ENCODE assay signal across 16 cellular contexts in the genomic region with DNA sequence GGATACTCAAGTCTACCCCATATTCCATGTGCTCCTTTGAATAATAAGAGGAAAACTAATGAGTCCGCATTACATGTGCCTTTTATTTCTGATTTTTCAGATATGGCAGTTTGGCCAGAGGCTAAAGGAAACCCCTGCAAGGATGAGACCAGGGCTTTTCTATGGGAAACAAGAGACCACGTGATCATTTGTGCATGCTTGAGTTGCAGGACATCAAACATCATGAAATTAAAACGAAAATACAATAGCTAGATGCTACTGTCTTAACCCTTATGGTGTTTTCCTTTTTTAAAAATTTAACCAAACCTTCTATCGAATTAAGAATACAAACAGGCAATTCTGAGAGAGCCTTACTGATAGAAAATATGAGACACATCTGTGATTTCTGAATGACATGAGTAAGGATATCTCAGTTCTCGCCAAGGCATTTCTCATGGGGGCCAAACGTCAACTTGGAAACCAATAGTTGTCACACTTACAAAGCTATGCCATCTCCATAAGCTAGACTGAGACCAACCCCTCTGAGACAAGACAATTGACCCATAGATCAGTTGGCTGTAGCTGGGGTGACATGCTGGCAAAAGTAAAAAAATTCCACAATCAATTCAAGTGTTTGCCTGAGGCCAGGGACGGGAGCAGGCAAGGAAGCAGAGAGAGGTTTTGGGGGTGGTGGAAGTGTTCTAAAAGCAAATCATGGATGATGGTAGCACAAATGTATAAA. TPM values are rescaled to one million over a fixed set of nuclear protein-coding genes. Genes with fewer than 3 reads are reported as not detected.
DNase-seq lines count a peak whose midpoint lies in the region; ATAC-seq, FAIRE-seq and TF ChIP-seq lines count a peak whose summit lies in the region.
"Had no signal": no experiment of that assay in that cellular context is flagged by ENCODE, and none has a peak within 500 bp of the region (broad histone marks: within the 10 kb centered on the region; RNA-seq: fewer than 3 reads in every experiment).

No MANE protein-coding gene starts in this region.

- peak overlapping the region; percentile 91 to 92 for H3K27ac Mint-ChIP-seq in natural killer cell treated with Interleukin-12 subunit alpha and Interleukin-12 subunit beta and Interleukin-15 and Interleukin-18, amount 100 ng/mL, for 72 hours

- H2BK15ac ChIP-seq in IMR-90 (ENCODE audit: low read depth, low read length) = peak overlapping the region; percentile 55; the same call in 1 of the 3 replicates

- peak overlapping the region; percentile 55 for H2AFZ ChIP-seq in IMR-90 (replicated peaks; ENCODE audit: low read length, poor library complexity)
- no peak overlapping the region for H2AFZ ChIP-seq in smooth muscle cell (ENCODE audit: low read depth)

- H3K9ac ChIP-seq in IMR-90 (ENCODE audit: low read depth, low read length) = peak overlapping the region; percentile 30
- H3K9ac ChIP-seq in smooth muscle cell (ENCODE audit: low read depth) = no peak overlapping the region

- POLR2A ChIA-PET in IMR-90 (lab: Charles Lee; ENCODE audit: unreplicated experiment) = no interaction called here

- H3K23ac ChIP-seq in IMR-90 (ENCODE audit: low read depth, low read length) = peak overlapping the region; percentile 83; the same call in 1 of the 2 replicates

- WGBS in IMR-90 (ENCODE audit: extremely low coverage in 2 of 2, insufficient read length in 1 of 2), 2 experiments = no CpG with 5 or more reads among the region's 7 CpGs
- 92% methylated on average over 7 of the region's 7 CpGs for WGBS in smooth muscle cell (ENCODE audit: low lambda C conversion rate)

- BruUV-seq in IMR-90 (replicated peaks; lab: Mats Ljungman, UMichigan) = no TSS peak

- peak overlapping the region; percentile 75 for H2BK5ac ChIP-seq in IMR-90 (ENCODE audit: low read depth, low read length, poor library complexity, severe bottlenecking)

- H3K9me1 ChIP-seq in IMR-90 (ENCODE audit: insufficient read depth, low read length) = no peaks in the 10 kb centered on the region; the same call in 1 of the 2 replicates

- H3K4me2 ChIP-seq in IMR-90 (ENCODE audit: low read depth, low read length) (peak overlapping the region; percentile 71), smooth muscle cell (no peak overlapping the region)
- H3K4me2 ChIP-seq: A549 had no signal

- peak overlapping the region; percentile 93 for H3K14ac ChIP-seq in IMR-90 (replicated peaks; ENCODE audit: low read depth, low read length)

- H3K36me3 ChIP-seq in IMR-90 (ENCODE audit: control insufficient read depth, insufficient read depth, low read length) = no peaks in the 10 kb centered on the region
- no peaks in the 10 kb centered on the region for H3K36me3 ChIP-seq in smooth muscle cell (ENCODE audit: low read depth)
- H3K36me3 ChIP-seq: thoracic aorta had no signal

- H4K91ac ChIP-seq in IMR-90 (ENCODE audit: insufficient read depth, low read depth, low read length) = peak overlapping the region; percentile 87

- peak overlapping the region; percentile 95 for H2BK120ac ChIP-seq in IMR-90 (ENCODE audit: low read depth, low read length)

- peak overlapping the region; percentile 81 for H3K4me3 Mint-ChIP-seq in natural killer cell treated with Interleukin-12 subunit alpha and Interleukin-12 subunit beta and Interleukin-15 and Interleukin-18, amount 100 ng/mL, for 72 hours

- in situ Hi-C loops in IMR-90 (cut with MboI; ENCODE audit: low sequenced_read_pairs) = no loop called here

- peaks cover 0 to 14% of the 10 kb centered on the region in 2 experiments; a peak in 3 of 4 replicates for H3K79me1 ChIP-seq in IMR-90 (ENCODE audit: low read depth in 1 of 2, low read length in 2 of 2)

- no peak for TF ChIP-seq RAD21 in IMR-90 (IDR thresholded peaks at IDR 0.05; ENCODE audit: low read length)

- H3K4me1 ChIP-seq in IMR-90 (ENCODE audit: control insufficient read depth, insufficient read depth, low read length) (peaks cover 16% of the 10 kb centered on the region), smooth muscle cell (ENCODE audit: low read depth) (peaks cover 7% of the 10 kb centered on the region)
- H3K4me1 ChIP-seq: A549 had no signal

- TF ChIP-seq POLR2A in IMR-90 (IDR thresholded peaks at IDR 0.05; ENCODE audit: low read depth, low read length) = no peak
- no peak for TF ChIP-seq POLR2A in H54 (IDR thresholded peaks at IDR 0.05; ENCODE audit: low read depth, low read length)

- H3K4me1 Mint-ChIP-seq in natural killer cell treated with Interleukin-12 subunit alpha and Interleukin-12 subunit beta and Interleukin-15 and Interleukin-18, amount 100 ng/mL, for 72 hours (ENCODE audit: low read depth in 2 of 2) = peaks cover 70% of the 10 kb centered on the region in 2 donors

- no peak overlapping the region for H2AK9ac ChIP-seq in IMR-90 (replicated peaks; ENCODE audit: low read depth, low read length, poor library complexity)

- H3K4me3 ChIP-seq in IMR-90 (ENCODE audit: insufficient read depth, low read depth, low read length) (no peak overlapping the region), smooth muscle cell (no peak overlapping the region)
- H3K4me3 ChIP-seq: A549, thoracic aorta had no signal

- DNase-seq in activated CD4-positive, CD25-positive, alpha-beta regulatory T cell treated with anti-CD3 and anti-CD28 coated beads, Interleukin-2, amount 50 U/mL, for 72 hours = no peak
- DNase-seq in IMR-90 (no peak), amniotic stem cell (lab: John Stamatoyannopoulos, UW) (no peak), H54 (ENCODE audit: insufficient read length, low spot score) (no peak), smooth muscle cell (lab: John Stamatoyannopoulos, UW; ENCODE audit: unreplicated experiment) (no peak)
- DNase-seq in activated naive CD4-positive, alpha-beta T cell treated with anti-CD3 and anti-CD28 coated beads, Interleukin-2, amount 50 U/mL, for 16 hours = peak; percentile 29
- no peak for DNase-seq in natural killer cell treated with Interleukin-12 subunit alpha and Interleukin-12 subunit beta and Interleukin-15 and Interleukin-18, amount 100 ng/mL, for 72 hours (ENCODE audit: low spot score)
- DNase-seq: activated gamma-delta T cell treated with Interleukin-2 at 50 U/mL for 16 hours, erythroblast, hypothalamus, left ventricle myocardium superior, NCI-H1694 treated with DMSO at 0.1 percent for 48 hours, SIG-M5 had no signal

- ATAC-seq in activated CD4-positive, CD25-positive, alpha-beta regulatory T cell treated with anti-CD3 and anti-CD28 coated beads, Interleukin-2, amount 50 U/mL, for 24 hours = peak; percentile 45 to 48
- peak; percentile 47; the same call in 1 of the 2 replicates for ATAC-seq in IMR-90 (ENCODE audit: low read depth)
- peak in 1 of 2 donors; percentile 35 for ATAC-seq in natural killer cell treated with Interleukin-12 subunit alpha and Interleukin-12 subunit beta and Interleukin-15 and Interleukin-18, amount 100 ng/mL, for 72 hours
- ATAC-seq: A549, left ventricle myocardium superior had no signal

- peak overlapping the region; percentile 94 for H2BK20ac ChIP-seq in IMR-90 (ENCODE audit: low read depth, low read length)

- CTCF ChIA-PET in IMR-90 (lab: Yijun Ruan, JAX) = interaction anchor here (1.8 to 2.5 kb wide), 2 partner anchors 27 to 108 kb away, joined by 7 to 12 read pairs; no protein-coding TSS in a partner anchor

- H4K20me1 ChIP-seq in IMR-90 (ENCODE audit: insufficient read depth, low read length) (no peaks in the 10 kb centered on the region), smooth muscle cell (ENCODE audit: low read depth) (no peaks in the 10 kb centered on the region)

- no peaks in the 10 kb centered on the region for H3F3A ChIP-seq in smooth muscle cell (ENCODE audit: low read depth)

- peak overlapping the region; percentile 94 for H3K4ac ChIP-seq in IMR-90 (ENCODE audit: low read depth, low read length)

- peak overlapping the region; percentile 29 to 93 for H4K8ac ChIP-seq in IMR-90 (ENCODE audit: low read depth in 2 of 2, low read length in 2 of 2)

- no peaks in the 10 kb centered on the region for H3K27me3 Mint-ChIP-seq in natural killer cell treated with Interleukin-12 subunit alpha and Interleukin-12 subunit beta and Interleukin-15 and Interleukin-18, amount 100 ng/mL, for 72 hours

- H3K27ac ChIP-seq in IMR-90 (ENCODE audit: insufficient read depth, low read length) = peak overlapping the region; percentile 78
- H3K27ac ChIP-seq in smooth muscle cell (ENCODE audit: low read depth) = no peak overlapping the region
- H3K27ac ChIP-seq: A549, thoracic aorta had no signal

- peak overlapping the region; percentile 97 for H3K18ac ChIP-seq in IMR-90 (ENCODE audit: low read depth, low read length)

- FAIRE-seq in H54 (lab: Jason Lieb, UNC) = no peak
- FAIRE-seq: A549 had no signal

- no peaks in the 10 kb centered on the region for H3K79me2 ChIP-seq in smooth muscle cell (ENCODE audit: low read depth)

- peak overlapping the region; percentile 48 for H3K56ac ChIP-seq in IMR-90 (ENCODE audit: extremely low read depth, insufficient read depth, low read length)

- H3K27me3 ChIP-seq in IMR-90 (ENCODE audit: control insufficient read depth, insufficient read depth, low read length) (no peaks in the 10 kb centered on the region), smooth muscle cell (ENCODE audit: low read depth) (no peaks in the 10 kb centered on the region)

- no peaks in the 10 kb centered on the region for H3K9me3 Mint-ChIP-seq in natural killer cell treated with Interleukin-12 subunit alpha and Interleukin-12 subunit beta and Interleukin-15 and Interleukin-18, amount 100 ng/mL, for 72 hours

- H3K36me3 Mint-ChIP-seq in natural killer cell treated with Interleukin-12 subunit alpha and Interleukin-12 subunit beta and Interleukin-15 and Interleukin-18, amount 100 ng/mL, for 72 hours = peaks cover 14% of the 10 kb centered on the region

- dilution Hi-C loops in IMR-90 (cut with HindIII; ENCODE audit: low sequenced_read_pairs, unreplicated experiment) = no loop called here

- peak overlapping the region; percentile 84 for H4K5ac ChIP-seq in IMR-90 (ENCODE audit: low read depth, low read length)

- intact Hi-C loops in IMR-90 (cut with micrococcal nuclease) = loop anchor here (2.0 kb wide), 1 partner anchor 18 kb away; no protein-coding TSS in a partner anchor

- H3K9me3 ChIP-seq in IMR-90 (ENCODE audit: control insufficient read depth, insufficient read depth, low read length) (no peaks in the 10 kb centered on the region), smooth muscle cell (replicated peaks; ENCODE audit: low read depth) (no peaks in the 10 kb centered on the region)
- H3K9me3 ChIP-seq: A549, thoracic aorta had no signal

- TF ChIP-seq CTCF in IMR-90 (conservative IDR thresholded peaks at IDR 0.05; ENCODE audit: low read depth, low read length) (no peak), smooth muscle cell (IDR thresholded peaks at IDR 0.05; ENCODE audit: borderline replicate concordance, insufficient read depth, poor library complexity, severe bottlenecking) (no peak)

- H2AK5ac ChIP-seq in IMR-90 (ENCODE audit: low read depth, low read length) = peak overlapping the region; percentile 85

RNA-seq across cellular contexts. Expression of a gene that starts 52.8 kb away (rescaled TPM):
- 0.83 and 1.1 TPM in 2 replicates for total RNA-seq in IMR-90 (2012; rRNA removed)
- polyA plus RNA-seq in IMR-90 (2012; rRNA removed) = 0.87 and 1.2 TPM in 2 replicates
- 0.71 and 0.74 TPM in 2 replicates for polyA plus RNA-seq in IMR-90 (2012; cell fraction: cytosol; rRNA removed)
- polyA plus RNA-seq in IMR-90 (2012; cell fraction: nucleus; rRNA removed; ENCODE audit: low replicate concordance) = 0.82 and 2.2 TPM in 2 replicates
- 10 to 100 TPM; 58.7 to 88.4 TPM for total RNA-seq in natural killer cell treated with Interleukin-12 subunit alpha and Interleukin-12 subunit beta and Interleukin-15 and Interleukin-18, amount 100 ng/mL, for 72 hours
- 5.6 and 6.6 TPM in 2 replicates for total RNA-seq in smooth muscle cell
- 2.3 and 7.6 TPM in 2 replicates for polyA plus RNA-seq in smooth muscle cell
